2 cellular contexts compared by ENCODE assay signal in the genomic region with DNA sequence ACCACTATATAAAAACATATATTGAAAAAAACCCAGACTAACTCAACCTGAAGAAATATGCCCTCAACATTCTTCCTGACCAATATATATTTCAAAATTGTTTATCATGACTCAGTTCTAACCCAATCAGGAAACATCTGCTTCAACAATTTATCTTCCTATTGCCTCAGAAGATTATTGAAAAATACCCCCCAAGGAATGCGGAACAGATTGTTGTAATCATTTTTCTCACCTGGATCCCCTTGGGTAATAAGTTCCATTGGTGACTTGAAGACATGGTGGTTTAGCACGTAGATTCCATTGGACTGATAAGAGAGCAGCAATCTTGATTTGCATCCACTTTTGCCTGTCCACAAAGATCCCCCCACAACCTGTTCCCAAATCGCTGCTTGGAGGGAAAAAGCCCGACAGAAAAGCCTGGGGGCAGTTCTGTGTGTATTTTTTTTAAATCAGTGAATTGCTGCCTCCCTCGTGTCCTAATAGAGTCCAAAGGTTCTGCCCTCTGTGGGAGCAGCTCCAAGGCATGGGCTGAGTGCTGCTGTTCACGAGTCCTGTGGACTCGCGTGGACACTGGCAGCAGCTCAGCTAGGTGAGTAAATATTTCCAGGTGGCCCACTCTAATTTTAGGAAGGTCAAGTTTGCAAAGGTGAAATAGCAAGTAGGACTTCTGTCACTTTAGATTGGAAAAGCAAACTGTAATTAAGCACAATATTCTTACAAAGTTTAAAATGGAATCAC.
TF ChIP-seq lines count a peak whose summit lies in the region.

No MANE protein-coding gene starts in this region.

TF ChIP-seq in liver, 16 proteins besides CTCF, POLR2A, EP300 and RAD21:
- TF ChIP-seq HNF4G (IDR thresholded peaks at IDR 0.05) (peak; percentile 90), HNF4A (conservative IDR thresholded peaks at IDR 0.05) (peak; percentile 95 to 97), SP1 (IDR thresholded peaks at IDR 0.05) (peak; percentile 77), EGR1 (IDR thresholded peaks at IDR 0.05; ENCODE audit: low read depth in 2 of 2) (peak in 1 of 2 donors; percentile 93), YY1 (IDR thresholded peaks at IDR 0.05) (peak; percentile 60), RXRA (IDR thresholded peaks at IDR 0.05) (peak; percentile 88 to 95), NR2F2 (IDR thresholded peaks at IDR 0.05) (no peak), JUND (IDR thresholded peaks at IDR 0.05) (peak; percentile 90 to 98), FOXA1 (IDR thresholded peaks at IDR 0.05) (no peak), TAF1 (conservative IDR thresholded peaks at IDR 0.05) (peak; percentile 6), GABPA (IDR thresholded peaks at IDR 0.05 in 1 of 2, conservative IDR thresholded peaks at IDR 0.05 in 1 of 2) (peak in 1 of 2 donors; percentile 18), FOXA2 (IDR thresholded peaks at IDR 0.05) (peak; percentile 68)
- TF ChIP-seq, protein P1, sequence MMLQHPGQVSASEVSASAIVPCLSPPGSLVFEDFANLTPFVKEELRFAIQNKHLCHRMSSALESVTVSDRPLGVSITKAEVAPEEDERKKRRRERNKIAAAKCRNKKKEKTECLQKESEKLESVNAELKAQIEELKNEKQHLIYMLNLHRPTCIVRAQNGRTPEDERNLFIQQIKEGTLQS (IDR thresholded peaks at IDR 0.05) = peak; percentile 81
- TF ChIP-seq, protein P2, sequence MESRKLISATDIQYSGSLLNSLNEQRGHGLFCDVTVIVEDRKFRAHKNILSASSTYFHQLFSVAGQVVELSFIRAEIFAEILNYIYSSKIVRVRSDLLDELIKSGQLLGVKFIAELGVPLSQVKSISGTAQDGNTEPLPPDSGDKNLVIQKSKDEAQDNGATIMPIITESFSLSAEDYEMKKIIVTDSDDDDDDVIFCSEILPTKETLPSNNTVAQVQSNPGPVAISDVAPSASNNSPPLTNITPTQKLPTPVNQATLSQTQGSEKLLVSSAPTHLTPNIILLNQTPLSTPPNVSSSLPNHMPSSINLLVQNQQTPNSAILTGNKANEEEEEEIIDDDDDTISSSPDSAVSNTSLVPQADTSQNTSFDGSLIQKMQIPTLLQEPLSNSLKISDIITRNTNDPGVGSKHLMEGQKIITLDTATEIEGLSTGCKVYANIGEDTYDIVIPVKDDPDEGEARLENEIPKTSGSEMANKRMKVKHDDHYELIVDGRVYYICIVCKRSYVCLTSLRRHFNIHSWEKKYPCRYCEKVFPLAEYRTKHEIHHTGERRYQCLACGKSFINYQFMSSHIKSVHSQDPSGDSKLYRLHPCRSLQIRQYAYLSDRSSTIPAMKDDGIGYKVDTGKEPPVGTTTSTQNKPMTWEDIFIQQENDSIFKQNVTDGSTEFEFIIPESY (IDR thresholded peaks at IDR 0.05) = peak; percentile 85
- TF ChIP-seq, protein P3, sequence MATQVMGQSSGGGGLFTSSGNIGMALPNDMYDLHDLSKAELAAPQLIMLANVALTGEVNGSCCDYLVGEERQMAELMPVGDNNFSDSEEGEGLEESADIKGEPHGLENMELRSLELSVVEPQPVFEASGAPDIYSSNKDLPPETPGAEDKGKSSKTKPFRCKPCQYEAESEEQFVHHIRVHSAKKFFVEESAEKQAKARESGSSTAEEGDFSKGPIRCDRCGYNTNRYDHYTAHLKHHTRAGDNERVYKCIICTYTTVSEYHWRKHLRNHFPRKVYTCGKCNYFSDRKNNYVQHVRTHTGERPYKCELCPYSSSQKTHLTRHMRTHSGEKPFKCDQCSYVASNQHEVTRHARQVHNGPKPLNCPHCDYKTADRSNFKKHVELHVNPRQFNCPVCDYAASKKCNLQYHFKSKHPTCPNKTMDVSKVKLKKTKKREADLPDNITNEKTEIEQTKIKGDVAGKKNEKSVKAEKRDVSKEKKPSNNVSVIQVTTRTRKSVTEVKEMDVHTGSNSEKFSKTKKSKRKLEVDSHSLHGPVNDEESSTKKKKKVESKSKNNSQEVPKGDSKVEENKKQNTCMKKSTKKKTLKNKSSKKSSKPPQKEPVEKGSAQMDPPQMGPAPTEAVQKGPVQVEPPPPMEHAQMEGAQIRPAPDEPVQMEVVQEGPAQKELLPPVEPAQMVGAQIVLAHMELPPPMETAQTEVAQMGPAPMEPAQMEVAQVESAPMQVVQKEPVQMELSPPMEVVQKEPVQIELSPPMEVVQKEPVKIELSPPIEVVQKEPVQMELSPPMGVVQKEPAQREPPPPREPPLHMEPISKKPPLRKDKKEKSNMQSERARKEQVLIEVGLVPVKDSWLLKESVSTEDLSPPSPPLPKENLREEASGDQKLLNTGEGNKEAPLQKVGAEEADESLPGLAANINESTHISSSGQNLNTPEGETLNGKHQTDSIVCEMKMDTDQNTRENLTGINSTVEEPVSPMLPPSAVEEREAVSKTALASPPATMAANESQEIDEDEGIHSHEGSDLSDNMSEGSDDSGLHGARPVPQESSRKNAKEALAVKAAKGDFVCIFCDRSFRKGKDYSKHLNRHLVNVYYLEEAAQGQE (IDR thresholded peaks at IDR 0.05) = peak; percentile 63
- TF ChIP-seq, protein P4, sequence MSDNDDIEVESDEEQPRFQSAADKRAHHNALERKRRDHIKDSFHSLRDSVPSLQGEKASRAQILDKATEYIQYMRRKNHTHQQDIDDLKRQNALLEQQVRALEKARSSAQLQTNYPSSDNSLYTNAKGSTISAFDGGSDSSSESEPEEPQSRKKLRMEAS (IDR thresholded peaks at IDR 0.05) = peak; percentile 87

TF ChIP-seq in HepG2, 621 proteins besides CTCF, POLR2A, EP300 and RAD21:
- TF ChIP-seq ZNF7 (CRISPR knock-in tag; IDR thresholded peaks at IDR 0.05) = no peak
- TF ChIP-seq, protein P5, sequence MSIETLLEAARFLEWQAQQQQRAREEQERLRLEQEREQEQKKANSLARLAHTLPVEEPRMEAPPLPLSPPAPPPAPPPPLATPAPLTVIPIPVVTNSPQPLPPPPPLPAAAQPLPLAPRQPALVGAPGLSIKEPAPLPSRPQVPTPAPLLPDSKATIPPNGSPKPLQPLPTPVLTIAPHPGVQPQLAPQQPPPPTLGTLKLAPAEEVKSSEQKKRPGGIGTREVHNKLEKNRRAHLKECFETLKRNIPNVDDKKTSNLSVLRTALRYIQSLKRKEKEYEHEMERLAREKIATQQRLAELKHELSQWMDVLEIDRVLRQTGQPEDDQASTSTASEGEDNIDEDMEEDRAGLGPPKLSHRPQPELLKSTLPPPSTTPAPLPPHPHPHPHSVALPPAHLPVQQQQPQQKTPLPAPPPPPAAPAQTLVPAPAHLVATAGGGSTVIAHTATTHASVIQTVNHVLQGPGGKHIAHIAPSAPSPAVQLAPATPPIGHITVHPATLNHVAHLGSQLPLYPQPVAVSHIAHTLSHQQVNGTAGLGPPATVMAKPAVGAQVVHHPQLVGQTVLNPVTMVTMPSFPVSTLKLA (IDR thresholded peaks at IDR 0.05) = no peak
- no peak for TF ChIP-seq NCOA2 (CRISPR knock-in tag; IDR thresholded peaks at IDR 0.05)
- no peak for TF ChIP-seq PAF1 (CRISPR knock-in tag; IDR thresholded peaks at IDR 0.05)
- TF ChIP-seq NR2F1 (CRISPR knock-in tag; IDR thresholded peaks at IDR 0.05) = no peak
- no peak for TF ChIP-seq CREM (IDR thresholded peaks at IDR 0.05)
- TF ChIP-seq CREM (CRISPR knock-in tag; IDR thresholded peaks at IDR 0.05) = no peak
- TF ChIP-seq ZFP37 (CRISPR knock-in tag; IDR thresholded peaks at IDR 0.05; ENCODE audit: borderline replicate concordance) = no peak
- no peak for TF ChIP-seq KDM5B (CRISPR knock-in tag; IDR thresholded peaks at IDR 0.05; ENCODE audit: borderline replicate concordance)
- no peak for TF ChIP-seq ZBTB42 (CRISPR knock-in tag; IDR thresholded peaks at IDR 0.05)
- TF ChIP-seq ETV6 (CRISPR knock-in tag; conservative IDR thresholded peaks at IDR 0.05) = no peak
- TF ChIP-seq ZNF251 (CRISPR knock-in tag; IDR thresholded peaks at IDR 0.05) = no peak
- TF ChIP-seq, protein P6, sequence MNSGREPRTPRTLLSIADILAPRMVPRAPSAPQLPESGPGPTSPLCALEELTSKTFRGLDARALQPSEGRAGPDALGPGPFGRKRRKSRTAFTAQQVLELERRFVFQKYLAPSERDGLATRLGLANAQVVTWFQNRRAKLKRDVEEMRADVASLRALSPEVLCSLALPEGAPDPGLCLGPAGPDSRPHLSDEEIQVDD (CRISPR knock-in tag; IDR thresholded peaks at IDR 0.05; ENCODE audit: borderline replicate concordance) = no peak
- TF ChIP-seq HMG20A (CRISPR knock-in tag; IDR thresholded peaks at IDR 0.05; ENCODE audit: borderline replicate concordance) = no peak
- TF ChIP-seq ZNF224 (CRISPR knock-in tag; IDR thresholded peaks at IDR 0.05) = no peak
- no peak for TF ChIP-seq GLI4 (CRISPR knock-in tag; IDR thresholded peaks at IDR 0.05; ENCODE audit: borderline replicate concordance)
- no peak for TF ChIP-seq AHR (CRISPR knock-in tag; IDR thresholded peaks at IDR 0.05)
- no peak for TF ChIP-seq ZMYM4 (CRISPR knock-in tag; IDR thresholded peaks at IDR 0.05)
- no peak for TF ChIP-seq CBX1 (IDR thresholded peaks at IDR 0.05; ENCODE audit: low read depth)
- TF ChIP-seq ZNF12 (CRISPR knock-in tag; IDR thresholded peaks at IDR 0.05) = no peak
- no peak for TF ChIP-seq MATR3 (CRISPR knock-in tag; IDR thresholded peaks at IDR 0.05)
